Comparison of ENCODE assay signal across 24 cellular contexts in genomic region chr6:27228963-27229477, GRCh38. TPM values are rescaled to one million over a fixed set of nuclear protein-coding genes. Genes with fewer than 3 reads are reported as not detected.
DNase-seq lines count a peak whose midpoint lies in the region; ATAC-seq and TF ChIP-seq lines count a peak whose summit lies in the region.
"Had no signal": no experiment of that assay in that cellular context is flagged by ENCODE, and none has a peak within 500 bp of the region (broad histone marks: within the 10 kb centered on the region; RNA-seq: fewer than 3 reads in every experiment).

No MANE protein-coding gene starts in this region.

- no peaks in the 10 kb centered on the region for H3K9me3 ChIP-seq in iPS-20b (ENCODE audit: insufficient read depth, low read depth, low read length)

- no peaks in the 10 kb centered on the region for H3K36me3 Mint-ChIP-seq in WTC11
- H3K36me3 Mint-ChIP-seq in activated naive CD8-positive, alpha-beta T cell treated with anti-CD3 and anti-CD28 coated beads for 36 hours, result peaks cover 3% of the 10 kb centered on the region
- H3K36me3 Mint-ChIP-seq: stimulated activated memory B cell treated with anti-CD40 and anti-IgM and Interleukin-4, amounts not matched to agents 10 μg/mL and 1 μg/mL and 100 μg/mL, for 72 hours had no signal

- H3K27me3 ChIP-seq in ACC112 (ENCODE audit: insufficient read depth, low read length) (peaks cover 9% of the 10 kb centered on the region; the same call in 1 of the 2 replicates), iPS-20b (ENCODE audit: insufficient read depth, low read length) (no peaks in the 10 kb centered on the region; the same call in 1 of the 2 replicates)

- H3K79me2 ChIP-seq in ACC112 (ENCODE audit: control insufficient read depth, insufficient read depth, low read length, unreplicated experiment), result no peaks in the 10 kb centered on the region

- H3K4me1 Mint-ChIP-seq in WTC11, result peaks cover 11% of the 10 kb centered on the region
- no peaks in the 10 kb centered on the region for H3K4me1 Mint-ChIP-seq in activated naive CD8-positive, alpha-beta T cell treated with anti-CD3 and anti-CD28 coated beads for 36 hours
- H3K4me1 Mint-ChIP-seq: stimulated activated memory B cell treated with anti-CD40 and anti-IgM and Interleukin-4, amounts not matched to agents 10 μg/mL and 1 μg/mL and 100 μg/mL, for 72 hours had no signal

- peak overlapping the region; percentile 89 for H3K4me3 Mint-ChIP-seq in WTC11
- no peak overlapping the region for H3K4me3 Mint-ChIP-seq in activated naive CD8-positive, alpha-beta T cell treated with anti-CD3 and anti-CD28 coated beads for 36 hours
- H3K4me3 Mint-ChIP-seq: activated naive CD4-positive, alpha-beta T cell treated with anti-CD3 and anti-CD28 coated beads, Interleukin-2, amount 10 ng/mL, durations not matched to agents 7 days and 5 days; activated T-cell treated with anti-CD3 and anti-CD28 coated beads, Interleukin-2, amount 50 U/mL, for 4 hours; stimulated activated memory B cell treated with anti-CD40 and anti-IgM and Interleukin-4, amounts not matched to agents 10 μg/mL and 1 μg/mL and 100 μg/mL, for 72 hours; T-helper 1 cell treated with Interleukin-12 subunit alpha and Interleukin-12 subunit beta and Interleukin-4 antibody, amounts not matched to agents 30 μg/mL and 1 μg/mL, for 36 hours had no signal

- peak overlapping the region; percentile 53; the same call in 1 of the 2 replicates for H3K9ac ChIP-seq in iPS-20b (ENCODE audit: low read depth, low read length)

- TF ChIP-seq CTCF in HFF-Myc (IDR thresholded peaks at IDR 0.05; ENCODE audit: low read depth, low read length, missing control alignments) (no peak), WTC11 (IDR thresholded peaks at IDR 0.05) (no peak)

- no peak for DNase-seq in HFF-Myc (ENCODE audit: extremely low read depth, low read depth)
- no peak for DNase-seq in WTC11 (ENCODE audit: low spot score)
- no peak for DNase-seq in activated naive CD8-positive, alpha-beta T cell treated with anti-CD3 and anti-CD28 coated beads for 36 hours
- no peak for DNase-seq in retina
- DNase-seq: activated CD4-positive, alpha-beta T cell treated with anti-CD3 and anti-CD28 coated beads for 1 hour; activated naive CD4-positive, alpha-beta T cell treated with anti-CD3 and anti-CD28 coated beads, Interleukin-2, amount 10 ng/mL, durations not matched to agents 7 days and 5 days; activated T-cell treated with anti-CD3 and anti-CD28 coated beads, Interleukin-2, amount 50 U/mL, for 4 hours; caudate nucleus; dermis blood vessel endothelial cell; HCEC 1CT; left colon; NCI-H1105 treated with DMSO at 0.1 percent for 48 hours; NCI-H2029 treated with DMSO at 0.1 percent for 48 hours; nucleus accumbens; stimulated activated CD4-positive, alpha-beta T cell treated with anti-CD3 and anti-CD28 coated beads, Interleukin-2, amount 100 ng/mL, for 48 hours had no signal

- H3K27ac ChIP-seq in ACC112 (ENCODE audit: low read depth, low read length), result no peak overlapping the region
- no peak overlapping the region for H3K27ac ChIP-seq in iPS-20b (ENCODE audit: low read length)
- H3K27ac ChIP-seq: SK-N-MC had no signal

- H3K27ac Mint-ChIP-seq in WTC11, result no peak overlapping the region
- no peak overlapping the region for H3K27ac Mint-ChIP-seq in activated naive CD8-positive, alpha-beta T cell treated with anti-CD3 and anti-CD28 coated beads for 36 hours
- H3K27ac Mint-ChIP-seq: activated naive CD4-positive, alpha-beta T cell treated with anti-CD3 and anti-CD28 coated beads, Interleukin-2, amount 10 ng/mL, durations not matched to agents 7 days and 5 days; stimulated activated memory B cell treated with anti-CD40 and anti-IgM and Interleukin-4, amounts not matched to agents 10 μg/mL and 1 μg/mL and 100 μg/mL, for 72 hours; T-helper 1 cell treated with Interleukin-12 subunit alpha and Interleukin-12 subunit beta and Interleukin-4 antibody, amounts not matched to agents 30 μg/mL and 1 μg/mL, for 36 hours had no signal

- H3K36me3 ChIP-seq in ACC112 (ENCODE audit: insufficient read depth, low read length), result no peaks in the 10 kb centered on the region
- H3K36me3 ChIP-seq in iPS-20b (ENCODE audit: insufficient read depth, low read depth, low read length), result no peaks in the 10 kb centered on the region

- POLR2A ChIA-PET in WTC11 (lab: Charles Lee), result no interaction called here

- H3K4me1 ChIP-seq in ACC112 (ENCODE audit: control insufficient read depth, insufficient read depth, low read length, unreplicated experiment) (peaks cover 7% of the 10 kb centered on the region), iPS-20b (ENCODE audit: insufficient read depth, low read length) (peaks cover 3% of the 10 kb centered on the region; the same call in 1 of the 2 replicates)

- H3K27me3 Mint-ChIP-seq in WTC11 (ENCODE audit: low read depth), result no peaks in the 10 kb centered on the region
- H3K27me3 Mint-ChIP-seq in activated naive CD8-positive, alpha-beta T cell treated with anti-CD3 and anti-CD28 coated beads for 36 hours, result peaks cover 90% of the 10 kb centered on the region

- H3K9me3 Mint-ChIP-seq in WTC11, result no peaks in the 10 kb centered on the region
- H3K9me3 Mint-ChIP-seq in activated naive CD8-positive, alpha-beta T cell treated with anti-CD3 and anti-CD28 coated beads for 36 hours, result peaks cover 13% of the 10 kb centered on the region
- H3K9me3 Mint-ChIP-seq: activated T-cell treated with anti-CD3 and anti-CD28 coated beads, Interleukin-2, amount 50 U/mL, for 4 hours; stimulated activated memory B cell treated with anti-CD40 and anti-IgM and Interleukin-4, amounts not matched to agents 10 μg/mL and 1 μg/mL and 100 μg/mL, for 72 hours had no signal

- no peak for ATAC-seq in WTC11
- no peak for ATAC-seq in HG03439 (IDR thresholded peaks at IDR 0.05; ENCODE audit: unreplicated experiment)
- ATAC-seq: activated T-cell treated with anti-CD3 and anti-CD28 coated beads, Interleukin-2, amount 50 U/mL, for 4 hours; left colon; stimulated activated memory B cell treated with anti-CD40 and anti-IgM and Interleukin-4, amounts not matched to agents 10 μg/mL and 1 μg/mL and 100 μg/mL, for 72 hours had no signal

- CTCF ChIA-PET in WTC11 (lab: Charles Lee), result interaction anchor here (0.6 kb wide), 3 partner anchors 40 to 362 kb away, joined by 3 to 4 read pairs (median 3); no protein-coding TSS in a partner anchor

- H3K4me3 ChIP-seq in ACC112 (ENCODE audit: low read depth, low read length), result peak overlapping the region; percentile 50
- peak overlapping the region; percentile 44 for H3K4me3 ChIP-seq in HFF-Myc (replicated peaks; ENCODE audit: low read depth, low read length)
- peak overlapping the region; percentile 69; the same call in 1 of the 2 replicates for H3K4me3 ChIP-seq in iPS-20b (ENCODE audit: low read length)
- H3K4me3 ChIP-seq: SK-N-MC had no signal

- H2AFZ ChIP-seq in ACC112 (ENCODE audit: low read length, unreplicated experiment), result peak overlapping the region; percentile 41

TF ChIP-seq in WTC11, 78 proteins besides CTCF, POLR2A, EP300 and RAD21:
- TF ChIP-seq, protein P1, sequence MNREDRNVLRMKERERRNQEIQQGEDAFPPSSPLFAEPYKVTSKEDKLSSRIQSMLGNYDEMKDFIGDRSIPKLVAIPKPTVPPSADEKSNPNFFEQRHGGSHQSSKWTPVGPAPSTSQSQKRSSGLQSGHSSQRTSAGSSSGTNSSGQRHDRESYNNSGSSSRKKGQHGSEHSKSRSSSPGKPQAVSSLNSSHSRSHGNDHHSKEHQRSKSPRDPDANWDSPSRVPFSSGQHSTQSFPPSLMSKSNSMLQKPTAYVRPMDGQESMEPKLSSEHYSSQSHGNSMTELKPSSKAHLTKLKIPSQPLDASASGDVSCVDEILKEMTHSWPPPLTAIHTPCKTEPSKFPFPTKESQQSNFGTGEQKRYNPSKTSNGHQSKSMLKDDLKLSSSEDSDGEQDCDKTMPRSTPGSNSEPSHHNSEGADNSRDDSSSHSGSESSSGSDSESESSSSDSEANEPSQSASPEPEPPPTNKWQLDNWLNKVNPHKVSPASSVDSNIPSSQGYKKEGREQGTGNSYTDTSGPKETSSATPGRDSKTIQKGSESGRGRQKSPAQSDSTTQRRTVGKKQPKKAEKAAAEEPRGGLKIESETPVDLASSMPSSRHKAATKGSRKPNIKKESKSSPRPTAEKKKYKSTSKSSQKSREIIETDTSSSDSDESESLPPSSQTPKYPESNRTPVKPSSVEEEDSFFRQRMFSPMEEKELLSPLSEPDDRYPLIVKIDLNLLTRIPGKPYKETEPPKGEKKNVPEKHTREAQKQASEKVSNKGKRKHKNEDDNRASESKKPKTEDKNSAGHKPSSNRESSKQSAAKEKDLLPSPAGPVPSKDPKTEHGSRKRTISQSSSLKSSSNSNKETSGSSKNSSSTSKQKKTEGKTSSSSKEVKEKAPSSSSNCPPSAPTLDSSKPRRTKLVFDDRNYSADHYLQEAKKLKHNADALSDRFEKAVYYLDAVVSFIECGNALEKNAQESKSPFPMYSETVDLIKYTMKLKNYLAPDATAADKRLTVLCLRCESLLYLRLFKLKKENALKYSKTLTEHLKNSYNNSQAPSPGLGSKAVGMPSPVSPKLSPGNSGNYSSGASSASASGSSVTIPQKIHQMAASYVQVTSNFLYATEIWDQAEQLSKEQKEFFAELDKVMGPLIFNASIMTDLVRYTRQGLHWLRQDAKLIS (CRISPR knock-in tag; IDR thresholded peaks at IDR 0.05; ENCODE audit: borderline replicate concordance), result no peak
- no peak for TF ChIP-seq ZNF416 (CRISPR knock-in tag; IDR thresholded peaks at IDR 0.05)
- TF ChIP-seq ZBTB21 (CRISPR knock-in tag; IDR thresholded peaks at IDR 0.05; ENCODE audit: borderline replicate concordance), result no peak
- TF ChIP-seq NFYB (CRISPR knock-in tag; conservative IDR thresholded peaks at IDR 0.05; ENCODE audit: low read depth), result no peak
- TF ChIP-seq ZNF423 (CRISPR knock-in tag; IDR thresholded peaks at IDR 0.05), result no peak

RNA-seq across cellular contexts. Expression of gene PRSS16, which starts 18.5 kb away (rescaled TPM):
- total RNA-seq in WTC11 (2021), result 18.5 to 21.1 TPM (median 19.3 TPM) in 3 replicates
- under 1 TPM; 0.38 to 0.54 TPM for total RNA-seq in activated naive CD8-positive, alpha-beta T cell treated with anti-CD3 and anti-CD28 coated beads for 36 hours
- total RNA-seq: dermis blood vessel endothelial cell, fibroblast of lung, glomerular endothelial cell, pulmonary artery endothelial cell had no signal

Comparison
In these comparisons a context has a peak if more than half of its experiments do, and no peak if none do; other contexts are left out.
1. RNA of gene PRSS16, which starts 18.5 kb away (total RNA-seq): 18.5 to 21.1 TPM in WTC11; 0.38 to 0.54 TPM in activated naive CD8-positive, alpha-beta T cell treated with anti-CD3 and anti-CD28 coated beads for 36 hours; every median in the first group is over 10 times any median in the second.
2. Peak in every context shown above with its lines, with median percentiles within 50 percentile points of each other: H3K4me3 ChIP-seq.